ENCODE assay signal across 31 cellular contexts in the genomic region with DNA sequence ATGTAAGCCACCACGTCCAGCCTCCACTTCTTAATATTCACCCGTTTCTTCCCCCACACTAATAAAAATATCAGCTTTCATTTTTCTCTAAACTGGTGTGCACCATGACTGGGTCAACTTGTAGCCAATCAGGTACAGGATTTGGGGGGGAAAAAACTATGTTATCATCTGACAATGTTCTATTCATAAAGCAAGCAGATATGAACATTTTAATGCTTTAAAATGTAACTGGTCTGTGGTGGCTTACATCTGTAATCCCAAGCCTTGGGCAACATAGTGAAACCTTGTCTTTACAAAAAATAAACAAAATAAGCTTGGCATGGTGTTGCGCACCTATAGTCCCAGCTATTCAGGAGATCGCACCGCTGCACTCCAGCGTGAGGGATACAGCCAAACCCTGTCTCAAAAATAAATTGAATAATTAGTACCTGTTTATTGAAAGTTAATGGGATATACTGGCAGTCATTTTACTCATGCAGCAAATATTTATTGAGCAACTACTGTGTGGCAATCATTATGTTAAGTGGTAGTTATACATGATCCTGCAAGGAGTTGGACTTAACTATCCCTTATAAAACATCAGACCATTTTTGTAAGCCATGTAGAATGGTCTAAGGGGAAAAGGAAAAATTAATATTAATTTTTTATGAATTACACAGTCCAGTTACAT. TPM values are rescaled to one million over a fixed set of nuclear protein-coding genes. Genes with fewer than 3 reads are reported as not detected.
A peak's percentile ranks its signal among the peaks of the same experiment; 100 is the strongest.
DNase-seq lines count a peak whose midpoint lies in the region; ATAC-seq, FAIRE-seq and TF ChIP-seq lines count a peak whose summit lies in the region.
"Had no signal": no experiment of that assay in that cellular context is flagged by ENCODE, and none has a peak within 500 bp of the region (broad histone marks: within the 10 kb centered on the region; RNA-seq: fewer than 3 reads in every experiment).

No MANE protein-coding gene starts in this region.

- H3K4me2 ChIP-seq in PC-3 (ENCODE audit: low read length) = peak overlapping the region; percentile 22; the same call in 1 of the 2 replicates
- H3K4me2 ChIP-seq: SK-N-SH had no signal

- no peak overlapping the region for H3K4me3 ChIP-seq in HEK293 (ENCODE audit: low read depth, low read length)
- no peak overlapping the region for H3K4me3 ChIP-seq in PC-3 (ENCODE audit: low read length)
- H3K4me3 ChIP-seq: lung, ovary, upper lobe of left lung had no signal

- H3K9me3 Mint-ChIP-seq in Calu3 (ENCODE audit: low read depth, unreplicated experiment) = no peaks in the 10 kb centered on the region
- H3K9me3 Mint-ChIP-seq in activated CD4-positive, alpha-beta T cell treated with anti-CD3 and anti-CD28 coated beads, Interleukin-2, amount 10 ng/mL, durations not matched to agents 24 days and 14 days = no peaks in the 10 kb centered on the region
- H3K9me3 Mint-ChIP-seq: activated naive CD4-positive, alpha-beta T cell treated with anti-CD3 and anti-CD28 coated beads, Interleukin-2, amount 50 U/mL, for 72 hours; activated T-helper 2 cell treated with anti-CD3 and anti-CD28 coated beads, Interferon-gamma antibody, Interleukin-2, Interleukin-4, amounts not matched to agents 10 μg/mL and 5 μg/mL and 100 μg/mL, durations not matched to agents 14 hours and 24 hours and 36 hours; CD4-positive, CD25-positive, alpha-beta regulatory T cell; H9; nephron; stimulated activated effector memory CD8-positive, alpha-beta T cell treated with anti-CD3 and anti-CD28 coated beads, Interleukin-12 subunit alpha, Interleukin-12 subunit beta, amount 100 ng/mL, for 72 hours had no signal

- H3K79me2 ChIP-seq in PC-3 (ENCODE audit: low read length) = no peaks in the 10 kb centered on the region

- CTCF ChIA-PET in HEK293 (lab: Yijun Ruan, JAX) (interaction anchor here (0.6 to 2.0 kb wide), 5 partner anchors 29 to 582 kb away, joined by 3 to 13 read pairs (median 3); no protein-coding TSS in a partner anchor), PC-3 (lab: Charles Lee) (interaction anchor here (1.0 kb wide), 1 partner anchor 65 kb away, joined by 3 read pairs; no protein-coding TSS in a partner anchor), Calu3 (lab: Charles Lee) (interaction anchor here (0.7 kb wide), 1 partner anchor 147 kb away, joined by 3 read pairs; no protein-coding TSS in a partner anchor)

- no peaks in the 10 kb centered on the region for H3K9me3 ChIP-seq in HEK293 (ENCODE audit: control insufficient read depth, insufficient read depth, low read depth, low read length)
- no peaks in the 10 kb centered on the region for H3K9me3 ChIP-seq in PC-3 (ENCODE audit: low read length)
- H3K9me3 ChIP-seq: ovary, SK-N-SH, upper lobe of left lung had no signal

- peaks cover 8% of the 10 kb centered on the region for H3K4me1 Mint-ChIP-seq in Calu3 (ENCODE audit: low read depth, unreplicated experiment)
- H3K4me1 Mint-ChIP-seq in activated CD4-positive, alpha-beta T cell treated with anti-CD3 and anti-CD28 coated beads, Interleukin-2, amount 10 ng/mL, durations not matched to agents 24 days and 14 days = peaks cover 8% of the 10 kb centered on the region
- H3K4me1 Mint-ChIP-seq: H9; stimulated activated effector memory CD8-positive, alpha-beta T cell treated with anti-CD3 and anti-CD28 coated beads, Interleukin-12 subunit alpha, Interleukin-12 subunit beta, amount 100 ng/mL, for 72 hours had no signal

- H3F3A ChIP-seq in PC-3 (ENCODE audit: low read length, unreplicated experiment) = no peaks in the 10 kb centered on the region

- H3K9ac ChIP-seq in PC-3 (ENCODE audit: low read length) = no peak overlapping the region
- H3K9ac ChIP-seq: SK-N-SH had no signal

- no peak overlapping the region for H3K4me3 Mint-ChIP-seq in Calu3 (ENCODE audit: low read depth, unreplicated experiment)
- H3K4me3 Mint-ChIP-seq in activated CD4-positive, alpha-beta T cell treated with anti-CD3 and anti-CD28 coated beads, Interleukin-2, amount 10 ng/mL, durations not matched to agents 24 days and 14 days = no peak overlapping the region
- H3K4me3 Mint-ChIP-seq: activated CD8-positive, alpha-beta T cell treated with anti-CD3 and anti-CD28 coated beads, Interleukin-2, amount 10 ng/mL, durations not matched to agents 7 days and 5 days; CD4-positive, CD25-positive, alpha-beta regulatory T cell; H9; stimulated activated effector memory CD8-positive, alpha-beta T cell treated with anti-CD3 and anti-CD28 coated beads, Interleukin-12 subunit alpha, Interleukin-12 subunit beta, amount 100 ng/mL, for 72 hours; T-helper 17 cell had no signal

- no peaks in the 10 kb centered on the region for H3K27me3 ChIP-seq in PC-3 (ENCODE audit: low read length)
- H3K27me3 ChIP-seq: ovary, upper lobe of left lung had no signal

- peaks cover 10% of the 10 kb centered on the region for H3K27me3 Mint-ChIP-seq in Calu3 (ENCODE audit: unreplicated experiment)
- H3K27me3 Mint-ChIP-seq in activated CD4-positive, alpha-beta T cell treated with anti-CD3 and anti-CD28 coated beads, Interleukin-2, amount 10 ng/mL, durations not matched to agents 24 days and 14 days = peaks cover 12% of the 10 kb centered on the region

- H3K4me1 ChIP-seq in HEK293 (ENCODE audit: control insufficient read depth, insufficient read depth, low read length) (no peaks in the 10 kb centered on the region), PC-3 (ENCODE audit: insufficient read depth, low read length) (no peaks in the 10 kb centered on the region)

- H3K9me2 ChIP-seq in PC-3 (replicated peaks; ENCODE audit: low read length) = no peaks in the 10 kb centered on the region
- H3K9me2 ChIP-seq: SK-N-SH had no signal

- H3K36me3 ChIP-seq in HEK293 (ENCODE audit: control insufficient read depth in 2 of 2, insufficient read depth in 1 of 2, low read length in 2 of 2) (no peaks in the 10 kb centered on the region), PC-3 (ENCODE audit: low read depth, low read length) (no peaks in the 10 kb centered on the region)
- H3K36me3 ChIP-seq: ovary, upper lobe of left lung had no signal

- H2AFZ ChIP-seq in PC-3 (ENCODE audit: low read length) = peak overlapping the region; percentile 50; the same call in 1 of the 2 replicates

- DNase-seq in PC-3 = no peak
- DNase-seq in fibroblast of peridontal ligament (ENCODE audit: extremely low read depth) = peak; percentile 30
- DNase-seq in urothelium cell line (ENCODE audit: low spot score) = no peak
- no peak for DNase-seq in Calu3
- DNase-seq in activated CD4-positive, alpha-beta T cell treated with anti-CD3 and anti-CD28 coated beads, Interleukin-2, amount 10 ng/mL, durations not matched to agents 24 days and 14 days = no peak
- DNase-seq: activated CD8-positive, alpha-beta T cell treated with anti-CD3 and anti-CD28 coated beads, Interleukin-2, amount 10 ng/mL, durations not matched to agents 7 days and 5 days; aorta; CD4-positive, CD25-positive, alpha-beta regulatory T cell; central memory CD4-positive, alpha-beta T cell; H9; KBM-7; kidney glomerular epithelial cell; NCI-H1436 treated with DMSO at 0.1 percent for 48 hours; NCI-H510A; OCI-M1; ovary; SK-N-SH; stimulated activated CD4-positive, alpha-beta T cell treated with anti-CD3 and anti-CD28 coated beads, Interleukin-4, amount 100 ng/mL, for 24 hours; substantia nigra; T-helper 17 cell; upper lobe of left lung had no signal

- FAIRE-seq in urothelium cell line (lab: Jason Lieb, UNC) = peak; percentile 27
- FAIRE-seq: endometrium had no signal

- POLR2A ChIA-PET in HEK293 (lab: Yijun Ruan, JAX) (interaction anchor here (0.7 to 1.1 kb wide), 2 partner anchors 15 to 1247 kb away, joined by 3 read pairs; a partner anchor contains a TSS), PC-3 (lab: Charles Lee; ENCODE audit: unreplicated experiment) (no interaction called here)

- H4K20me1 ChIP-seq in PC-3 (ENCODE audit: low read length) = no peaks in the 10 kb centered on the region

- H3K27ac ChIP-seq in HEK293 (ENCODE audit: extremely low read depth, low read depth, low read length) (no peak overlapping the region), PC-3 (ENCODE audit: low read length) (no peak overlapping the region)
- H3K27ac ChIP-seq: ovary, upper lobe of left lung had no signal

- H3K36me3 Mint-ChIP-seq in Calu3 (ENCODE audit: insufficient read depth, unreplicated experiment) = no peaks in the 10 kb centered on the region
- no peaks in the 10 kb centered on the region for H3K36me3 Mint-ChIP-seq in activated CD4-positive, alpha-beta T cell treated with anti-CD3 and anti-CD28 coated beads, Interleukin-2, amount 10 ng/mL, durations not matched to agents 24 days and 14 days (ENCODE audit: low read depth)
- H3K36me3 Mint-ChIP-seq: activated naive CD4-positive, alpha-beta T cell treated with anti-CD3 and anti-CD28 coated beads, Interleukin-2, amount 50 U/mL, for 72 hours; CD4-positive, CD25-positive, alpha-beta regulatory T cell; stimulated activated effector memory CD8-positive, alpha-beta T cell treated with anti-CD3 and anti-CD28 coated beads, Interleukin-12 subunit alpha, Interleukin-12 subunit beta, amount 100 ng/mL, for 72 hours had no signal

- H3K27ac Mint-ChIP-seq in Calu3 (ENCODE audit: unreplicated experiment) = no peak overlapping the region
- no peak overlapping the region for H3K27ac Mint-ChIP-seq in activated CD4-positive, alpha-beta T cell treated with anti-CD3 and anti-CD28 coated beads, Interleukin-2, amount 10 ng/mL, durations not matched to agents 24 days and 14 days
- H3K27ac Mint-ChIP-seq: activated CD8-positive, alpha-beta T cell treated with anti-CD3 and anti-CD28 coated beads, Interleukin-2, amount 10 ng/mL, durations not matched to agents 7 days and 5 days; activated naive CD4-positive, alpha-beta T cell treated with anti-CD3 and anti-CD28 coated beads, Interleukin-2, amount 50 U/mL, for 72 hours; activated T-helper 2 cell treated with anti-CD3 and anti-CD28 coated beads, Interferon-gamma antibody, Interleukin-2, Interleukin-4, amounts not matched to agents 10 μg/mL and 5 μg/mL and 100 μg/mL, durations not matched to agents 14 hours and 24 hours and 36 hours; CD4-positive, CD25-positive, alpha-beta regulatory T cell; H9; nephron; stimulated activated effector memory CD8-positive, alpha-beta T cell treated with anti-CD3 and anti-CD28 coated beads, Interleukin-12 subunit alpha, Interleukin-12 subunit beta, amount 100 ng/mL, for 72 hours; T-helper 17 cell had no signal

- TF ChIP-seq CTCF in HEK293 (tag by site-specific recombination; IDR thresholded peaks at IDR 0.05) (no peak), PC-3 (conservative IDR thresholded peaks at IDR 0.05; ENCODE audit: low read depth, low read length) (no peak), Calu3 (IDR thresholded peaks at IDR 0.05; ENCODE audit: unreplicated experiment) (no peak)

- ATAC-seq in PC-3 (no peak), GM21367 (IDR thresholded peaks at IDR 0.05; ENCODE audit: unreplicated experiment) (no peak)
- ATAC-seq: activated CD4-positive, CD25-positive, alpha-beta regulatory T cell treated with anti-CD3 and anti-CD28 coated beads, Interleukin-2, amount 50 U/mL, for 24 hours; activated CD8-positive, alpha-beta T cell treated with anti-CD3 and anti-CD28 coated beads, Interleukin-2, amount 10 ng/mL, durations not matched to agents 7 days and 5 days; activated naive CD4-positive, alpha-beta T cell treated with anti-CD3 and anti-CD28 coated beads, Interleukin-2, amount 50 U/mL, for 72 hours; sciatic nerve; stimulated activated effector memory CD8-positive, alpha-beta T cell treated with anti-CD3 and anti-CD28 coated beads, Interleukin-12 subunit alpha, Interleukin-12 subunit beta, amount 100 ng/mL, for 72 hours; T-helper 17 cell had no signal

- intact Hi-C loops in PC-3 (cut with micrococcal nuclease) (loop anchor here (10.0 kb wide), 1 partner anchor 413 kb away; no protein-coding TSS in a partner anchor), Calu3 (cut with micrococcal nuclease; ENCODE audit: unreplicated experiment) (loop anchor here (5.0 kb wide), 1 partner anchor 141 kb away; no protein-coding TSS in a partner anchor)
- intact Hi-C loops in activated CD4-positive, alpha-beta T cell treated with anti-CD3 and anti-CD28 coated beads, Interleukin-2, amount 10 ng/mL, durations not matched to agents 24 days and 14 days (cut with micrococcal nuclease) = no loop called here

- no TSS peak for BruUV-seq in PC-3 (replicated peaks; lab: Mats Ljungman, UMichigan)
- no TSS peak for BruUV-seq in Calu3 (replicated peaks; lab: Mats Ljungman, UMichigan)

RNA-seq across cellular contexts. Expression of a gene that starts 15.3 kb away (rescaled TPM):
- total RNA-seq in PC-3 (2014; rRNA removed) (4.0 and 10.2 TPM in 2 replicates), Calu3 (2022) (2.5 and 4.4 TPM in 2 replicates)
- 46.0 and 46.2 TPM in 2 replicates for total RNA-seq in activated CD4-positive, alpha-beta T cell treated with anti-CD3 and anti-CD28 coated beads, Interleukin-2, amount 10 ng/mL, durations not matched to agents 24 days and 14 days
